ENCODE assay signal across 9 cellular contexts in genomic region chr17:35612924-35613521, GRCh38. TPM values are rescaled to one million over a fixed set of nuclear protein-coding genes. Genes with fewer than 3 reads are reported as not detected.
A peak's percentile ranks its signal among the peaks of the same experiment; 100 is the strongest.
DNase-seq lines count a peak whose midpoint lies in the region; ATAC-seq, FAIRE-seq and TF ChIP-seq lines count a peak whose summit lies in the region.
"Had no signal": no experiment of that assay in that cellular context is flagged by ENCODE, and none has a peak within 500 bp of the region (broad histone marks: within the 10 kb centered on the region; RNA-seq: fewer than 3 reads in every experiment).

No MANE protein-coding gene starts in this region.

- TF ChIP-seq CTCF in NB4 (IDR thresholded peaks at IDR 0.05; ENCODE audit: low read depth, low read length) (peak; percentile 80), WERI-Rb-1 (IDR thresholded peaks at IDR 0.05; ENCODE audit: low read depth, low read length) (peak; percentile 46; the same call in 1 of the 2 replicates), omental fat pad (IDR thresholded peaks at IDR 0.05) (no peak)

- no peaks in the 10 kb centered on the region for H3K27me3 ChIP-seq in WERI-Rb-1 (ENCODE audit: insufficient read depth, low read depth, severe bottlenecking)

- H3K4me3 ChIP-seq in NB4 (ENCODE audit: low read depth, low read length) (no peak overlapping the region), WERI-Rb-1 (ENCODE audit: low read depth, low read length) (no peak overlapping the region)

- peaks cover 47% of the 10 kb centered on the region for H3K36me3 ChIP-seq in WERI-Rb-1

- no peak for FAIRE-seq in GM12892 (lab: Jason Lieb, UNC)

- DNase-seq in NOMO-1 (lab: John Stamatoyannopoulos, UW; ENCODE audit: unreplicated experiment in 2 of 2) (peak; percentile 3 to 5), NOMO-1 treated with dmso at 0.1 percent for 144 hours (lab: John Stamatoyannopoulos, UW; ENCODE audit: unreplicated experiment) (no peak), NB4 (ENCODE audit: low read depth) (peak; percentile 63), WERI-Rb-1 (peak; percentile 46), fibroblast of gingiva (ENCODE audit: low read depth) (peak; percentile 49), omental fat pad (ENCODE audit: low spot score) (peak; percentile 53), GM12892 (ENCODE audit: insufficient read length) (no peak)

- no peak overlapping the region for H3K27ac ChIP-seq in WERI-Rb-1

- no peak for ATAC-seq in omental fat pad (ENCODE audit: low FRiP score)
- no peak for ATAC-seq in HG03175 (IDR thresholded peaks at IDR 0.05; ENCODE audit: unreplicated experiment)
- ATAC-seq: activated naive CD4-positive, alpha-beta T cell treated with anti-CD3 and anti-CD28 coated beads, Interleukin-2, amount 50 U/mL, for 72 hours had no signal

- H3K9me3 ChIP-seq in WERI-Rb-1 (ENCODE audit: severe bottlenecking) = no peaks in the 10 kb centered on the region

- no peak for TF ChIP-seq POLR2A in NB4 (IDR thresholded peaks at IDR 0.05; ENCODE audit: extremely low read depth, insufficient read length)
- TF ChIP-seq POLR2A in GM12892 (IDR thresholded peaks at IDR 0.05; ENCODE audit: low read depth, low read length) = no peak

RNA-seq across cellular contexts. Expression of gene AP2B1, which starts 25.9 kb away (rescaled TPM):
- total RNA-seq in omental fat pad = 10 to 100 TPM; 62.6 to 94.3 (median 79.4) TPM
- 47.2 TPM for polyA plus RNA-seq in GM12892 (2012; ENCODE audit: missing spikeins)

RNA-seq across cellular contexts. Expression of gene PEX12, which starts 34.7 kb away (rescaled TPM):
- total RNA-seq in omental fat pad = 1 to 10 TPM; 3.5 to 7.4 (median 5.2) TPM
- polyA plus RNA-seq in GM12892 (2012; ENCODE audit: missing spikeins) = 5.6 TPM

RNA-seq across cellular contexts. Expression of gene SLFN14, which starts 52.4 kb away (rescaled TPM):
- not detected for total RNA-seq in omental fat pad
- polyA plus RNA-seq in GM12892 (2012; ENCODE audit: missing spikeins) = 0.42 TPM

Comparison
In these comparisons a context has a peak if more than half of its experiments do, and no peak if none do; other contexts are left out.
1. DNase-seq: peak in NOMO-1 (2 of 2), NB4 (single experiment), WERI-Rb-1 (single experiment), fibroblast of gingiva (single experiment) and omental fat pad (single experiment); none in NOMO-1 treated with dmso at 0.1 percent for 144 hours (single experiment) and GM12892 (single experiment).
2. CTCF ChIP-seq: peak in NB4 (single experiment) and WERI-Rb-1 (single experiment); none in omental fat pad (0 of 3).